In genomic region chr4:77834403-77834802, GRCh38 we compare ENCODE assay signal across 30 cellular contexts.
"Had no signal": no experiment of that assay in that cellular context is flagged by ENCODE, and none has a peak within 500 bp of the region (broad histone marks: within the 10 kb centered on the region; RNA-seq: fewer than 3 reads in every experiment).

No MANE protein-coding gene starts in this region.

- H3K27me3 Mint-ChIP-seq: activated CD4-positive, alpha-beta T cell treated with anti-CD3 and anti-CD28 coated beads, Interleukin-2, amount 10 ng/mL, durations not matched to agents 24 days and 14 days; activated naive CD8-positive, alpha-beta T cell treated with anti-CD3 and anti-CD28 coated beads, Interleukin-2, amount 10 ng/mL, durations not matched to agents 7 days and 5 days had no signal

- H3K9me3 Mint-ChIP-seq: activated CD4-positive, alpha-beta T cell treated with anti-CD3 and anti-CD28 coated beads, Interleukin-2, amount 10 ng/mL, durations not matched to agents 24 days and 14 days; activated T-cell treated with anti-CD3 and anti-CD28 coated beads, Interleukin-2, amount 50 U/mL, for 4 hours; T-helper 1 cell treated with Interleukin-12 subunit alpha and Interleukin-12 subunit beta and Interleukin-4 antibody, amounts not matched to agents 30 μg/mL and 1 μg/mL, for 36 hours; T-helper 2 cell treated with Interferon-gamma antibody and Interleukin-4, amounts not matched to agents 5 μg/mL and 100 μg/mL, for 36 hours had no signal

- ATAC-seq: activated T-cell treated with anti-CD3 and anti-CD28 coated beads, Interleukin-2, amount 50 U/mL, for 4 hours; body of pancreas; PC-3 had no signal

- H3K4me3 Mint-ChIP-seq: activated CD4-positive, alpha-beta T cell treated with anti-CD3 and anti-CD28 coated beads, Interleukin-2, amount 10 ng/mL, durations not matched to agents 24 days and 14 days; activated naive CD8-positive, alpha-beta T cell treated with anti-CD3 and anti-CD28 coated beads, Interleukin-2, amount 10 ng/mL, durations not matched to agents 7 days and 5 days; activated T-cell treated with anti-CD3 and anti-CD28 coated beads, Interleukin-2, amount 50 U/mL, for 4 hours; IgD-negative memory B cell; T-helper 1 cell treated with Interleukin-12 subunit alpha and Interleukin-12 subunit beta and Interleukin-4 antibody, amounts not matched to agents 30 μg/mL and 1 μg/mL, for 36 hours; T-helper 2 cell treated with Interferon-gamma antibody and Interleukin-4, amounts not matched to agents 5 μg/mL and 100 μg/mL, for 36 hours had no signal

- DNase-seq: activated CD4-positive, alpha-beta T cell treated with anti-CD3 and anti-CD28 coated beads, Interleukin-2, amount 10 ng/mL, durations not matched to agents 24 days and 14 days; activated CD4-positive, alpha-beta T cell treated with anti-CD3 and anti-CD28 coated beads, Interleukin-2, amount 50 U/mL, for 4 hours; activated CD8-positive, alpha-beta memory T cell treated with anti-CD3 and anti-CD28 coated beads, Interleukin-2, amount 50 U/mL, for 4 hours; activated effector memory CD4-positive, alpha-beta T cell treated with anti-CD3 and anti-CD28 coated beads, Interleukin-2, amount 50 U/mL, for 16 hours; activated naive CD4-positive, alpha-beta T cell; activated naive CD4-positive, alpha-beta T cell treated with anti-CD3 and anti-CD28 coated beads, Interleukin-2, amount 50 U/mL, for 16 hours; activated naive CD8-positive, alpha-beta T cell treated with anti-CD3 and anti-CD28 coated beads, Interleukin-2, amount 10 ng/mL, durations not matched to agents 7 days and 5 days; activated T-cell treated with anti-CD3 and anti-CD28 coated beads for 4 hours; activated T-cell treated with anti-CD3 and anti-CD28 coated beads, Interleukin-2, amount 50 U/mL, for 4 hours; adrenal gland; body of pancreas; Kasumi-1; KG1; NCI-H1048; NCI-H1105 treated with DMSO at 0.1 percent for 48 hours; NCI-H1436; NCI-H1694; NCI-H1930; NCI-H2081 treated with DMSO at 0.1 percent for 48 hours; NCI-H2171 treated with DMSO at 0.1 percent for 48 hours; NCI-H345; NCI-H524 treated with DMSO at 0.1 percent for 48 hours; PC-3; Peyer's patch; RPMI8226; SHP77 treated with DMSO at 0.1 percent for 48 hours; SK-N-SH had no signal

- H3K27ac Mint-ChIP-seq: activated CD4-positive, alpha-beta T cell treated with anti-CD3 and anti-CD28 coated beads, Interleukin-2, amount 10 ng/mL, durations not matched to agents 24 days and 14 days; activated naive CD8-positive, alpha-beta T cell treated with anti-CD3 and anti-CD28 coated beads, Interleukin-2, amount 10 ng/mL, durations not matched to agents 7 days and 5 days; IgD-negative memory B cell; T-helper 1 cell treated with Interleukin-12 subunit alpha and Interleukin-12 subunit beta and Interleukin-4 antibody, amounts not matched to agents 30 μg/mL and 1 μg/mL, for 36 hours; T-helper 2 cell treated with Interferon-gamma antibody and Interleukin-4, amounts not matched to agents 5 μg/mL and 100 μg/mL, for 36 hours had no signal

- H3K4me1 Mint-ChIP-seq: IgD-negative memory B cell had no signal

- H3K36me3 Mint-ChIP-seq: IgD-negative memory B cell had no signal
